Comparison of ENCODE assay signal across 18 cellular contexts in the genomic region with DNA sequence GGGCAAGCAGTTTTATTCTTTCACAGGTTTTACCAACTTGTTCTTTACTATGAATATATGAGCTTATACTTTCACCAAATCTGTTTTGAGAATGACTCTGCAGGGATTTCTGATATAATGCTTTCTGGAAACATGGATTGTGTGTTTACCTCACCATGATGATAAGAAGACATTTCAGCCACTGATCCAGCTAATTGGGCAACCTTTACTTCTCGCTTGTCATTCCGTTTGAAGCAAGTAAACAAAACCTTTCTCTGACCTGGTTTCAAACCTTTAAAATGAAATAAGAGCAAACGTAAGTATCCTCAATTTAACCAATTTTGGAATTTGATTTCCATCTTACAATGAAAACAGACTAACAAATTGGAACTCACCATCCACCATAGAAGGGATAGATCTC. TPM values are rescaled to one million over a fixed set of nuclear protein-coding genes. Genes with fewer than 3 reads are reported as not detected.
"Had no signal": no experiment of that assay in that cellular context is flagged by ENCODE, and none has a peak within 500 bp of the region (broad histone marks: within the 10 kb centered on the region; RNA-seq: fewer than 3 reads in every experiment).

No MANE protein-coding gene starts in this region.

- H3K27ac Mint-ChIP-seq: mesothelial cell of epicardium had no signal

- ATAC-seq: esophagus mucosa, foreskin keratinocyte, pancreas had no signal

- H3K27me3 Mint-ChIP-seq: activated naive CD4-positive, alpha-beta T cell treated with anti-CD3 and anti-CD28 coated beads, Interleukin-2, amount 10 ng/mL, durations not matched to agents 7 days and 5 days had no signal

- H3K4me1 Mint-ChIP-seq: mesothelial cell of epicardium had no signal

- DNase-seq: activated CD4-positive, alpha-beta T cell treated with anti-CD3 and anti-CD28 coated beads for 48 hours; activated naive CD4-positive, alpha-beta T cell treated with anti-CD3 and anti-CD28 coated beads, Interleukin-2, amount 10 ng/mL, durations not matched to agents 7 days and 5 days; foreskin keratinocyte; glutamatergic neuron; kidney glomerular epithelial cell; pancreas; stimulated activated CD4-positive, alpha-beta T cell treated with anti-CD3 and anti-CD28 coated beads, Interleukin-2, amount 100 ng/mL, for 24 hours; stomach; T-helper 1 cell; testis; upper lobe of left lung; WERI-Rb-1 had no signal

- H3K4me3 ChIP-seq: pancreas, stomach, testis, upper lobe of left lung had no signal

- H3K4me3 Mint-ChIP-seq: activated naive CD4-positive, alpha-beta T cell treated with anti-CD3 and anti-CD28 coated beads, Interleukin-2, amount 10 ng/mL, durations not matched to agents 7 days and 5 days; activated T-helper 1 cell treated with anti-CD3 and anti-CD28 coated beads, Interleukin-12 subunit alpha, Interleukin-12 subunit beta, Interleukin-2, Interleukin-4 antibody, amounts not matched to agents 30 ng/mL and 10 ng/mL and 1 ng/mL, durations not matched to agents 14 hours and 24 hours and 36 hours; mesothelial cell of epicardium had no signal

- H3K4me1 ChIP-seq: foreskin keratinocyte, pancreas, testis, upper lobe of left lung had no signal

- H3K9me3 Mint-ChIP-seq: activated naive CD4-positive, alpha-beta T cell treated with anti-CD3 and anti-CD28 coated beads, Interleukin-2, amount 10 ng/mL, durations not matched to agents 7 days and 5 days; activated T-helper 1 cell treated with anti-CD3 and anti-CD28 coated beads, Interleukin-12 subunit alpha, Interleukin-12 subunit beta, Interleukin-2, Interleukin-4 antibody, amounts not matched to agents 30 ng/mL and 10 ng/mL and 1 ng/mL, durations not matched to agents 14 hours and 24 hours and 36 hours; mesothelial cell of epicardium had no signal

- H3K27ac ChIP-seq: foreskin keratinocyte, pancreas, stomach, testis, upper lobe of left lung, WERI-Rb-1 had no signal

- H3K9me3 ChIP-seq: pancreas, stomach, testis, upper lobe of left lung had no signal

- FAIRE-seq: colon, pancreas had no signal

- H3K27me3 ChIP-seq: foreskin keratinocyte, pancreas, stomach, testis, upper lobe of left lung had no signal

- H3K36me3 ChIP-seq: pancreas, upper lobe of left lung had no signal

RNA-seq across cellular contexts. Expression of a gene that starts 39.5 kb away (rescaled TPM):
- total RNA-seq: foreskin keratinocyte, lower leg skin, mesothelial cell of epicardium had no signal
- polyA plus RNA-seq: foreskin keratinocyte, neural cell, stomach had no signal
